1 cellular context compared by ENCODE assay signal in the genomic region with DNA sequence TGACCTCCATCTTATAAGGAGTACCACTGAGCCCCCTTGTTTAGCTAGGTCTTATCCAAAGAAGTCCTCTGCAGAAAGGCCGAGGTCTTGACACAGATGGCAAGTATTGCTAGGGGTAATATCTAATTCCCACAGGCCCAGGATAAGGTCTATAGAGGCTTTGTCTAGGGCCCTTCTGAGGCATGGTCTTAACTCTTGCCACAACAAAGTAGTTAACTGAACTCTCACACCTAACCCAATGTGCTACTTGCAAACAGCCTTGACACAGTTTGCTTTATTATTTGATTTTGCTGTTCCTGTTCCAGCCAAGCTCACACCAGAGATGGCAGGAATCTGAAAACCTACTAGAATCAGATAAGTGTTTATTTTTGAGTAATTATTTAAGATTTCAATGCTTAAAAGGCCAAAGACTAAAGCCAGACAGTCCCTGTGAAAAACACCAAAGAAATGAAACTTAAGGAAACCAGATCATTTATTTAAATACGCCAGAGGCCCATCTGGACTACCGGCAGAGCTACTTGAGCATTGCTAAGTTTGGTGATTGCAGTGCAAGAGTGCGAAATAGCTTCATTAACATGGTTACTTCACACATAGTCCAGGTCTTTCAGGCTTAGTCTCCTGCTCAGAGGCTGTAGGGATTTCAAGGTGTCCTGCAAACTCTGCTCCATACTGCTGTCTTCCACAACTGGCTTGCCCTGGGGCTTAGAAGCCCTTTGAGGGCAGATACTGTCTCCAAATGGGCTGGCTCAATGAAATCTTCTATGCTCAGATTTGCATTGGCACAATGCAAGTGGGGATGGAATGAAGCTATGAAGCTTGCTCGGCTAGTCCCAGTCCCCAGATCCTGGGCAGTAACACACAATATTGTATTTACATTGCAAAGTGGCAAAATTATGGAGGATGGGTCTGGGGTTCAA.
TF ChIP-seq lines count a peak whose summit lies in the region.

No MANE protein-coding gene starts in this region.

TF ChIP-seq in HepG2, 621 proteins besides CTCF, POLR2A, EP300 and RAD21 (continued from another document and continues in another):
- TF ChIP-seq, protein P1, sequence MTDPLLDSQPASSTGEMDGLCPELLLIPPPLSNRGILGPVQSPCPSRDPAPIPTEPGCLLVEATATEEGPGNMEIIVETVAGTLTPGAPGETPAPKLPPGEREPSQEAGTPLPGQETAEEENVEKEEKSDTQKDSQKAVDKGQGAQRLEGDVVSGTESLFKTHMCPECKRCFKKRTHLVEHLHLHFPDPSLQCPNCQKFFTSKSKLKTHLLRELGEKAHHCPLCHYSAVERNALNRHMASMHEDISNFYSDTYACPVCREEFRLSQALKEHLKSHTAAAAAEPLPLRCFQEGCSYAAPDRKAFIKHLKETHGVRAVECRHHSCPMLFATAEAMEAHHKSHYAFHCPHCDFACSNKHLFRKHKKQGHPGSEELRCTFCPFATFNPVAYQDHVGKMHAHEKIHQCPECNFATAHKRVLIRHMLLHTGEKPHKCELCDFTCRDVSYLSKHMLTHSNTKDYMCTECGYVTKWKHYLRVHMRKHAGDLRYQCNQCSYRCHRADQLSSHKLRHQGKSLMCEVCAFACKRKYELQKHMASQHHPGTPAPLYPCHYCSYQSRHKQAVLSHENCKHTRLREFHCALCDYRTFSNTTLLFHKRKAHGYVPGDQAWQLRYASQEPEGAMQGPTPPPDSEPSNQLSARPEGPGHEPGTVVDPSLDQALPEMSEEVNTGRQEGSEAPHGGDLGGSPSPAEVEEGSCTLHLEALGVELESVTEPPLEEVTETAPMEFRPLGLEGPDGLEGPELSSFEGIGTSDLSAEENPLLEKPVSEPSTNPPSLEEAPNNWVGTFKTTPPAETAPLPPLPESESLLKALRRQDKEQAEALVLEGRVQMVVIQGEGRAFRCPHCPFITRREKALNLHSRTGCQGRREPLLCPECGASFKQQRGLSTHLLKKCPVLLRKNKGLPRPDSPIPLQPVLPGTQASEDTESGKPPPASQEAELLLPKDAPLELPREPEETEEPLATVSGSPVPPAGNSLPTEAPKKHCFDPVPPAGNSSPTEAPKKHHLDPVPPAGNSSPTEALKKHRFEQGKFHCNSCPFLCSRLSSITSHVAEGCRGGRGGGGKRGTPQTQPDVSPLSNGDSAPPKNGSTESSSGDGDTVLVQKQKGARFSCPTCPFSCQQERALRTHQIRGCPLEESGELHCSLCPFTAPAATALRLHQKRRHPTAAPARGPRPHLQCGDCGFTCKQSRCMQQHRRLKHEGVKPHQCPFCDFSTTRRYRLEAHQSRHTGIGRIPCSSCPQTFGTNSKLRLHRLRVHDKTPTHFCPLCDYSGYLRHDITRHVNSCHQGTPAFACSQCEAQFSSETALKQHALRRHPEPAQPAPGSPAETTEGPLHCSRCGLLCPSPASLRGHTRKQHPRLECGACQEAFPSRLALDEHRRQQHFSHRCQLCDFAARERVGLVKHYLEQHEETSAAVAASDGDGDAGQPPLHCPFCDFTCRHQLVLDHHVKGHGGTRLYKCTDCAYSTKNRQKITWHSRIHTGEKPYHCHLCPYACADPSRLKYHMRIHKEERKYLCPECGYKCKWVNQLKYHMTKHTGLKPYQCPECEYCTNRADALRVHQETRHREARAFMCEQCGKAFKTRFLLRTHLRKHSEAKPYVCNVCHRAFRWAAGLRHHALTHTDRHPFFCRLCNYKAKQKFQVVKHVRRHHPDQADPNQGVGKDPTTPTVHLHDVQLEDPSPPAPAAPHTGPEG (CRISPR knock-in tag; IDR thresholded peaks at IDR 0.05): no peak
- 0 out of 2 replicates have a peak, but pooled peaks have one; percentile 20 for TF ChIP-seq ZNF343 (CRISPR knock-in tag; IDR thresholded peaks at IDR 0.05)
- peak; percentile 67; the same call in 1 of the 2 replicates for TF ChIP-seq ZC3H4 (CRISPR knock-in tag; IDR thresholded peaks at IDR 0.05; ENCODE audit: borderline replicate concordance)
- peak; percentile 69 for TF ChIP-seq RBM22 (optimal IDR thresholded peaks at IDR 0.05; ENCODE audit: low read length)
- 0 out of 2 replicates have a peak, but pooled peaks have one; percentile 19 for TF ChIP-seq ARHGAP35 (CRISPR knock-in tag; IDR thresholded peaks at IDR 0.05; ENCODE audit: borderline replicate concordance)
- 0 out of 2 replicates have a peak, but pooled peaks have one; percentile 56 for TF ChIP-seq ZNF678 (CRISPR knock-in tag; IDR thresholded peaks at IDR 0.05)
- 0 out of 2 replicates have a peak, but pooled peaks have one; percentile 69 for TF ChIP-seq MAF1 (CRISPR knock-in tag; IDR thresholded peaks at IDR 0.05; ENCODE audit: borderline replicate concordance)
- no peak for TF ChIP-seq ZNF431 (CRISPR knock-in tag; IDR thresholded peaks at IDR 0.05; ENCODE audit: borderline replicate concordance, low read depth)
- TF ChIP-seq MIER2 (CRISPR knock-in tag; IDR thresholded peaks at IDR 0.05): no peak
- TF ChIP-seq HIVEP1 (CRISPR knock-in tag; IDR thresholded peaks at IDR 0.05): no peak
- TF ChIP-seq ZNF709 (CRISPR knock-in tag; IDR thresholded peaks at IDR 0.05): no peak
- TF ChIP-seq RFX1 (IDR thresholded peaks at IDR 0.05): no peak
- TF ChIP-seq MTA3 (CRISPR knock-in tag; IDR thresholded peaks at IDR 0.05): no peak
- TF ChIP-seq ZNF430 (CRISPR knock-in tag; IDR thresholded peaks at IDR 0.05): no peak
- TF ChIP-seq, protein P2, sequence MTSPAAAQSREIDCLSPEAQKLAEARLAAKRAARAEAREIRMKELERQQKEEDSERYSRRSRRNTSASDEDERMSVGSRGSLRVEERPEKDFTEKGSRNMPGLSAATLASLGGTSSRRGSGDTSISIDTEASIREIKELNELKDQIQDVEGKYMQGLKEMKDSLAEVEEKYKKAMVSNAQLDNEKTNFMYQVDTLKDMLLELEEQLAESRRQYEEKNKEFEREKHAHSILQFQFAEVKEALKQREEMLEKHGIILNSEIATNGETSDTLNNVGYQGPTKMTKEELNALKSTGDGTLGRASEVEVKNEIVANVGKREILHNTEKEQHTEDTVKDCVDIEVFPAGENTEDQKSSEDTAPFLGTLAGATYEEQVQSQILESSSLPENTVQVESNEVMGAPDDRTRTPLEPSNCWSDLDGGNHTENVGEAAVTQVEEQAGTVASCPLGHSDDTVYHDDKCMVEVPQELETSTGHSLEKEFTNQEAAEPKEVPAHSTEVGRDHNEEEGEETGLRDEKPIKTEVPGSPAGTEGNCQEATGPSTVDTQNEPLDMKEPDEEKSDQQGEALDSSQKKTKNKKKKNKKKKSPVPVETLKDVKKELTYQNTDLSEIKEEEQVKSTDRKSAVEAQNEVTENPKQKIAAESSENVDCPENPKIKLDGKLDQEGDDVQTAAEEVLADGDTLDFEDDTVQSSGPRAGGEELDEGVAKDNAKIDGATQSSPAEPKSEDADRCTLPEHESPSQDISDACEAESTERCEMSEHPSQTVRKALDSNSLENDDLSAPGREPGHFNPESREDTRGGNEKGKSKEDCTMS (CRISPR knock-in tag; conservative IDR thresholded peaks at IDR 0.05): no peak
- no peak for TF ChIP-seq ZNF496 (CRISPR knock-in tag; IDR thresholded peaks at IDR 0.05; ENCODE audit: insufficient replicate concordance)
- 0 out of 2 replicates have a peak, but pooled peaks have one; percentile 4 for TF ChIP-seq ZBTB7A (CRISPR knock-in tag; IDR thresholded peaks at IDR 0.05)
- no peak for TF ChIP-seq CBX2 (IDR thresholded peaks at IDR 0.05; ENCODE audit: low read depth, low read length)
- no peak for TF ChIP-seq CBX2 (CRISPR knock-in tag; IDR thresholded peaks at IDR 0.05; ENCODE audit: low read depth)
- TF ChIP-seq SMYD3 (CRISPR knock-in tag; IDR thresholded peaks at IDR 0.05): 0 out of 2 replicates have a peak, but pooled peaks have one; percentile 41
- TF ChIP-seq, protein P3, sequence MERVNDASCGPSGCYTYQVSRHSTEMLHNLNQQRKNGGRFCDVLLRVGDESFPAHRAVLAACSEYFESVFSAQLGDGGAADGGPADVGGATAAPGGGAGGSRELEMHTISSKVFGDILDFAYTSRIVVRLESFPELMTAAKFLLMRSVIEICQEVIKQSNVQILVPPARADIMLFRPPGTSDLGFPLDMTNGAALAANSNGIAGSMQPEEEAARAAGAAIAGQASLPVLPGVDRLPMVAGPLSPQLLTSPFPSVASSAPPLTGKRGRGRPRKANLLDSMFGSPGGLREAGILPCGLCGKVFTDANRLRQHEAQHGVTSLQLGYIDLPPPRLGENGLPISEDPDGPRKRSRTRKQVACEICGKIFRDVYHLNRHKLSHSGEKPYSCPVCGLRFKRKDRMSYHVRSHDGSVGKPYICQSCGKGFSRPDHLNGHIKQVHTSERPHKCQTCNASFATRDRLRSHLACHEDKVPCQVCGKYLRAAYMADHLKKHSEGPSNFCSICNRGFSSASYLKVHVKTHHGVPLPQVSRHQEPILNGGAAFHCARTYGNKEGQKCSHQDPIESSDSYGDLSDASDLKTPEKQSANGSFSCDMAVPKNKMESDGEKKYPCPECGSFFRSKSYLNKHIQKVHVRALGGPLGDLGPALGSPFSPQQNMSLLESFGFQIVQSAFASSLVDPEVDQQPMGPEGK (CRISPR knock-in tag; IDR thresholded peaks at IDR 0.05): no peak
- no peak for TF ChIP-seq RCOR2 (CRISPR knock-in tag; IDR thresholded peaks at IDR 0.05)
- TF ChIP-seq SALL2 (CRISPR knock-in tag; IDR thresholded peaks at IDR 0.05): no peak
- no peak for TF ChIP-seq BRCA1 (CRISPR knock-in tag; IDR thresholded peaks at IDR 0.05)
- TF ChIP-seq ZFX (CRISPR knock-in tag; IDR thresholded peaks at IDR 0.05; ENCODE audit: low read depth): no peak
- TF ChIP-seq ZNF543 (CRISPR knock-in tag; IDR thresholded peaks at IDR 0.05): peak; percentile 8; the same call in 1 of the 2 replicates
- TF ChIP-seq, protein P4, sequence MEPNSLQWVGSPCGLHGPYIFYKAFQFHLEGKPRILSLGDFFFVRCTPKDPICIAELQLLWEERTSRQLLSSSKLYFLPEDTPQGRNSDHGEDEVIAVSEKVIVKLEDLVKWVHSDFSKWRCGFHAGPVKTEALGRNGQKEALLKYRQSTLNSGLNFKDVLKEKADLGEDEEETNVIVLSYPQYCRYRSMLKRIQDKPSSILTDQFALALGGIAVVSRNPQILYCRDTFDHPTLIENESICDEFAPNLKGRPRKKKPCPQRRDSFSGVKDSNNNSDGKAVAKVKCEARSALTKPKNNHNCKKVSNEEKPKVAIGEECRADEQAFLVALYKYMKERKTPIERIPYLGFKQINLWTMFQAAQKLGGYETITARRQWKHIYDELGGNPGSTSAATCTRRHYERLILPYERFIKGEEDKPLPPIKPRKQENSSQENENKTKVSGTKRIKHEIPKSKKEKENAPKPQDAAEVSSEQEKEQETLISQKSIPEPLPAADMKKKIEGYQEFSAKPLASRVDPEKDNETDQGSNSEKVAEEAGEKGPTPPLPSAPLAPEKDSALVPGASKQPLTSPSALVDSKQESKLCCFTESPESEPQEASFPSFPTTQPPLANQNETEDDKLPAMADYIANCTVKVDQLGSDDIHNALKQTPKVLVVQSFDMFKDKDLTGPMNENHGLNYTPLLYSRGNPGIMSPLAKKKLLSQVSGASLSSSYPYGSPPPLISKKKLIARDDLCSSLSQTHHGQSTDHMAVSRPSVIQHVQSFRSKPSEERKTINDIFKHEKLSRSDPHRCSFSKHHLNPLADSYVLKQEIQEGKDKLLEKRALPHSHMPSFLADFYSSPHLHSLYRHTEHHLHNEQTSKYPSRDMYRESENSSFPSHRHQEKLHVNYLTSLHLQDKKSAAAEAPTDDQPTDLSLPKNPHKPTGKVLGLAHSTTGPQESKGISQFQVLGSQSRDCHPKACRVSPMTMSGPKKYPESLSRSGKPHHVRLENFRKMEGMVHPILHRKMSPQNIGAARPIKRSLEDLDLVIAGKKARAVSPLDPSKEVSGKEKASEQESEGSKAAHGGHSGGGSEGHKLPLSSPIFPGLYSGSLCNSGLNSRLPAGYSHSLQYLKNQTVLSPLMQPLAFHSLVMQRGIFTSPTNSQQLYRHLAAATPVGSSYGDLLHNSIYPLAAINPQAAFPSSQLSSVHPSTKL (CRISPR knock-in tag; IDR thresholded peaks at IDR 0.05): 0 out of 2 replicates have a peak, but pooled peaks have one; percentile 6
- 0 out of 2 replicates have a peak, but pooled peaks have one; percentile 5 for TF ChIP-seq RBFOX2 (IDR thresholded peaks at IDR 0.05; ENCODE audit: low read depth, low read length)
- peak; percentile 2; the same call in 1 of the 2 replicates for TF ChIP-seq SMC3 (IDR thresholded peaks at IDR 0.05; ENCODE audit: low read length)
- no peak for TF ChIP-seq SCMH1 (CRISPR knock-in tag; IDR thresholded peaks at IDR 0.05; ENCODE audit: borderline replicate concordance)
- peak; percentile 60; the same call in 1 of the 2 replicates for TF ChIP-seq ZSCAN30 (CRISPR knock-in tag; IDR thresholded peaks at IDR 0.05)
- no peak for TF ChIP-seq NAIF1 (CRISPR knock-in tag; IDR thresholded peaks at IDR 0.05; ENCODE audit: borderline replicate concordance)
- TF ChIP-seq NONO (IDR thresholded peaks at IDR 0.05): no peak
- no peak for TF ChIP-seq NONO (CRISPR knock-in tag; conservative IDR thresholded peaks at IDR 0.05)
- TF ChIP-seq ZFP36L2 (CRISPR knock-in tag; IDR thresholded peaks at IDR 0.05): no peak
- TF ChIP-seq, protein P5, sequence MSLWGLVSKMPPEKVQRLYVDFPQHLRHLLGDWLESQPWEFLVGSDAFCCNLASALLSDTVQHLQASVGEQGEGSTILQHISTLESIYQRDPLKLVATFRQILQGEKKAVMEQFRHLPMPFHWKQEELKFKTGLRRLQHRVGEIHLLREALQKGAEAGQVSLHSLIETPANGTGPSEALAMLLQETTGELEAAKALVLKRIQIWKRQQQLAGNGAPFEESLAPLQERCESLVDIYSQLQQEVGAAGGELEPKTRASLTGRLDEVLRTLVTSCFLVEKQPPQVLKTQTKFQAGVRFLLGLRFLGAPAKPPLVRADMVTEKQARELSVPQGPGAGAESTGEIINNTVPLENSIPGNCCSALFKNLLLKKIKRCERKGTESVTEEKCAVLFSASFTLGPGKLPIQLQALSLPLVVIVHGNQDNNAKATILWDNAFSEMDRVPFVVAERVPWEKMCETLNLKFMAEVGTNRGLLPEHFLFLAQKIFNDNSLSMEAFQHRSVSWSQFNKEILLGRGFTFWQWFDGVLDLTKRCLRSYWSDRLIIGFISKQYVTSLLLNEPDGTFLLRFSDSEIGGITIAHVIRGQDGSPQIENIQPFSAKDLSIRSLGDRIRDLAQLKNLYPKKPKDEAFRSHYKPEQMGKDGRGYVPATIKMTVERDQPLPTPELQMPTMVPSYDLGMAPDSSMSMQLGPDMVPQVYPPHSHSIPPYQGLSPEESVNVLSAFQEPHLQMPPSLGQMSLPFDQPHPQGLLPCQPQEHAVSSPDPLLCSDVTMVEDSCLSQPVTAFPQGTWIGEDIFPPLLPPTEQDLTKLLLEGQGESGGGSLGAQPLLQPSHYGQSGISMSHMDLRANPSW (CRISPR knock-in tag; IDR thresholded peaks at IDR 0.05; ENCODE audit: borderline replicate concordance): 0 out of 2 replicates have a peak, but pooled peaks have one; percentile 50
- TF ChIP-seq SAP130 (CRISPR knock-in tag; IDR thresholded peaks at IDR 0.05; ENCODE audit: low read depth): no peak
- 0 out of 2 replicates have a peak, but pooled peaks have one; percentile 21 for TF ChIP-seq ARID2 (CRISPR knock-in tag; IDR thresholded peaks at IDR 0.05; ENCODE audit: borderline replicate concordance)
- TF ChIP-seq STAT5B (CRISPR knock-in tag; IDR thresholded peaks at IDR 0.05): no peak
- TF ChIP-seq MBNL3 (CRISPR knock-in tag; conservative IDR thresholded peaks at IDR 0.05): no peak
- peak; percentile 40; the same call in 1 of the 2 replicates for TF ChIP-seq ATF7-NPFF (CRISPR knock-in tag; IDR thresholded peaks at IDR 0.05; ENCODE audit: low read depth)
- TF ChIP-seq POLR2G (IDR thresholded peaks at IDR 0.05; ENCODE audit: low read depth, low read length): peak; percentile 12
- TF ChIP-seq SMAD3 (CRISPR knock-in tag; IDR thresholded peaks at IDR 0.05): 0 out of 2 replicates have a peak, but pooled peaks have one; percentile 35
- no peak for TF ChIP-seq KDM5B (CRISPR knock-in tag; IDR thresholded peaks at IDR 0.05; ENCODE audit: borderline replicate concordance)
- TF ChIP-seq ZSCAN9 (CRISPR knock-in tag; IDR thresholded peaks at IDR 0.05; ENCODE audit: borderline replicate concordance): no peak; the same call in 1 of the 2 replicates
- TF ChIP-seq TEAD3 (CRISPR knock-in tag; optimal IDR thresholded peaks at IDR 0.05; ENCODE audit: borderline replicate concordance): peak; percentile 29
